27 cellular contexts compared by ENCODE assay signal in genomic region chr18:35782926-35783325, GRCh38.
"Had no signal": no experiment of that assay in that cellular context is flagged by ENCODE, and none has a peak within 500 bp of the region (broad histone marks: within the 10 kb centered on the region; RNA-seq: fewer than 3 reads in every experiment).

No MANE protein-coding gene starts in this region.

- ATAC-seq: activated T-cell treated with anti-CD3 and anti-CD28 coated beads, Interleukin-2, amount 50 U/mL, for 4 hours; Panc1; Right ventricle myocardium inferior; T-cell had no signal

- H3K4me3 ChIP-seq: SK-N-MC had no signal

- H3K27me3 ChIP-seq: brain microvascular endothelial cell had no signal

- H3K4me3 Mint-ChIP-seq: activated CD4-positive, alpha-beta memory T cell treated with anti-CD3 and anti-CD28 coated beads for 36 hours; activated CD4-positive, alpha-beta T cell treated with anti-CD3 and anti-CD28 coated beads, Interleukin-2, amount 10 ng/mL, durations not matched to agents 7 days and 5 days; activated naive CD8-positive, alpha-beta T cell; activated T-cell treated with anti-CD3 and anti-CD28 coated beads, Interleukin-2, amount 50 U/mL, for 4 hours; T-cell had no signal

- H3K27ac Mint-ChIP-seq: activated CD4-positive, alpha-beta memory T cell treated with anti-CD3 and anti-CD28 coated beads for 36 hours; activated CD4-positive, alpha-beta T cell treated with anti-CD3 and anti-CD28 coated beads, Interleukin-2, amount 10 ng/mL, durations not matched to agents 7 days and 5 days; activated naive CD8-positive, alpha-beta T cell; T-cell had no signal

- H3K36me3 Mint-ChIP-seq: activated CD4-positive, alpha-beta memory T cell treated with anti-CD3 and anti-CD28 coated beads for 36 hours; activated naive CD8-positive, alpha-beta T cell; T-cell had no signal

- DNase-seq: activated CD4-positive, alpha-beta memory T cell treated with anti-CD3 and anti-CD28 coated beads for 36 hours; activated CD4-positive, alpha-beta T cell treated with anti-CD3 and anti-CD28 coated beads, Interleukin-2, amount 10 ng/mL, durations not matched to agents 7 days and 5 days; activated CD4-positive, CD25-positive, alpha-beta regulatory T cell; activated CD8-positive, alpha-beta memory T cell treated with anti-CD3 and anti-CD28 coated beads for 24 hours; activated effector memory CD4-positive, alpha-beta T cell treated with anti-CD3 and anti-CD28 coated beads, Interleukin-2, amount 50 U/mL, for 16 hours; activated naive CD4-positive, alpha-beta T cell treated with Interleukin-2 at 50 U/mL for 16 hours; activated T-cell treated with anti-CD3 and anti-CD28 coated beads, Interleukin-2, amount 50 U/mL, for 4 hours; brain microvascular endothelial cell; caudate nucleus; IMR-90; KG1; NCI-H1092; NCI-H1417; NCI-H1694; NCI-H2029; NCI-H2107; NCI-H510A treated with DMSO at 0.1 percent for 48 hours; OCI-M1; RPMI8226; T-cell; T-helper 2 cell; T1000 had no signal

- H3K9me3 Mint-ChIP-seq: activated CD4-positive, alpha-beta memory T cell treated with anti-CD3 and anti-CD28 coated beads for 36 hours; activated CD4-positive, alpha-beta T cell treated with anti-CD3 and anti-CD28 coated beads, Interleukin-2, amount 10 ng/mL, durations not matched to agents 7 days and 5 days; activated T-cell treated with anti-CD3 and anti-CD28 coated beads, Interleukin-2, amount 50 U/mL, for 4 hours; T-cell had no signal

- H3K36me3 ChIP-seq: brain microvascular endothelial cell had no signal

- H3K27ac ChIP-seq: brain microvascular endothelial cell, SK-N-MC, VCaP had no signal

- H3K4me1 Mint-ChIP-seq: activated CD4-positive, alpha-beta T cell treated with anti-CD3 and anti-CD28 coated beads, Interleukin-2, amount 10 ng/mL, durations not matched to agents 7 days and 5 days; T-cell had no signal
